In genomic region chr12:76559277-76560082, GRCh38 we compare ENCODE assay signal across 8 cellular contexts. TPM values are rescaled to one million over a fixed set of nuclear protein-coding genes. Genes with fewer than 3 reads are reported as not detected.
A peak's percentile ranks its signal among the peaks of the same experiment; 100 is the strongest.
DNase-seq lines count a peak whose midpoint lies in the region; ATAC-seq and TF ChIP-seq lines count a peak whose summit lies in the region.

OSBPL8 (minus strand) TSS chr12:76559771; CDS start chr12:76487551, 72,220 bp downstream.

- intact Hi-C loops in Right ventricle myocardium superior (cut with DNase I) = loop anchor here (5.0 kb wide), 1 partner anchor 92 kb away; no protein-coding TSS in a partner anchor

- H3F3A ChIP-seq in SU-DHL-6 (ENCODE audit: insufficient read depth) = peaks cover 15% of the 10 kb centered on the region; the same call in 1 of the 2 replicates

- H3K4me1 ChIP-seq in parathyroid adenoma (peaks cover 7% of the 10 kb centered on the region), tibial nerve (peaks cover 0 to 37% (median 7%) of the 10 kb centered on the region in 4 donors)

- TF ChIP-seq CTCF in GM12873 (IDR thresholded peaks at IDR 0.05; ENCODE audit: insufficient read depth, low read depth, low read length, missing control alignments) (peak; percentile 18), SU-DHL-6 (IDR thresholded peaks at IDR 0.05; ENCODE audit: insufficient read depth, low read length, poor library complexity, severe bottlenecking) (no peak), parathyroid adenoma (IDR thresholded peaks at IDR 0.05) (peak; percentile 43), tibial nerve (IDR thresholded peaks at IDR 0.05) (peak in 4 of 5 experiments; percentile 24 to 60 (median 31))

- H3K36me3 ChIP-seq in SU-DHL-6 (ENCODE audit: low read length) (no peaks in the 10 kb centered on the region), parathyroid adenoma (ENCODE audit: control insufficient read depth, insufficient read depth, low read length) (no peaks in the 10 kb centered on the region), tibial nerve (no peaks in the 10 kb centered on the region)

- no peaks in the 10 kb centered on the region for H3K9me2 ChIP-seq in SU-DHL-6 (replicated peaks; ENCODE audit: insufficient read depth, low read length)

- 1% methylated on average over 45 to 77 of the region's 85 CpGs for WGBS in tibial nerve, 2 donors

- peak; percentile 74 to 92 for TF ChIP-seq POLR2A in tibial nerve (IDR thresholded peaks at IDR 0.05)

- ATAC-seq in HG02759 (IDR thresholded peaks at IDR 0.05; ENCODE audit: unreplicated experiment) (peak; percentile 78), Right ventricle myocardium superior (ENCODE audit: poor library complexity) (peak; percentile 97)

- DNase-seq in NCI-H128 (lab: John Stamatoyannopoulos, UW; ENCODE audit: unreplicated experiment) (peak; percentile 80), Right ventricle myocardium superior (peak; percentile 97), tibial nerve (ENCODE audit: low spot score in 2 of 2) (peak; percentile 96 to 98)
- DNase-seq in activated naive CD8-positive, alpha-beta T cell treated with anti-CD3 and anti-CD28 coated beads, Interleukin-2, amount 50 U/mL, for 16 hours (ENCODE audit: low read depth, low spot score) = peak; percentile 88

- H3K4me3 ChIP-seq in SU-DHL-6 (ENCODE audit: insufficient read depth, low read length, poor library complexity, severe bottlenecking) (peak within 1 kb of the TSS; percentile 86), parathyroid adenoma (ENCODE audit: low read depth, low read length) (peak within 1 kb of the TSS; percentile 89), tibial nerve (peak within 1 kb of the TSS; percentile 80 to 88 (median 80))

- H4K20me1 ChIP-seq in SU-DHL-6 (ENCODE audit: low read depth, low read length) = peaks cover 4% of the 10 kb centered on the region

- H2AFZ ChIP-seq in SU-DHL-6 (ENCODE audit: low read depth, low read length, severe bottlenecking) = peak within 1 kb of the TSS; percentile 93
- H2AFZ ChIP-seq in parathyroid adenoma = peak within 1 kb of the TSS; percentile 99

- no peaks in the 10 kb centered on the region for H3K27me3 ChIP-seq in SU-DHL-6 (ENCODE audit: low read length)
- no peaks in the 10 kb centered on the region for H3K27me3 ChIP-seq in parathyroid adenoma (ENCODE audit: control insufficient read depth, insufficient read depth, low read length)
- no peaks in the 10 kb centered on the region for H3K27me3 ChIP-seq in tibial nerve

- H3K9ac ChIP-seq in SU-DHL-6 (ENCODE audit: low read length) (peak within 1 kb of the TSS; percentile 98), parathyroid adenoma (peak within 1 kb of the TSS; percentile 55)

- peak; percentile 76 to 96 for TF ChIP-seq EP300 in tibial nerve (IDR thresholded peaks at IDR 0.05)

- no peaks in the 10 kb centered on the region for H3K9me3 ChIP-seq in SU-DHL-6 (ENCODE audit: insufficient read depth, low read length)
- H3K9me3 ChIP-seq in parathyroid adenoma (ENCODE audit: control insufficient read depth, low read length) = no peaks in the 10 kb centered on the region
- H3K9me3 ChIP-seq in tibial nerve = no peaks in the 10 kb centered on the region

- peak within 1 kb of the TSS; percentile 71 for H3K27ac ChIP-seq in SU-DHL-6 (ENCODE audit: low read depth, low read length)
- peak within 1 kb of the TSS; percentile 92 for H3K27ac ChIP-seq in parathyroid adenoma
- peak within 1 kb of the TSS; percentile 87 to 97 (median 94) for H3K27ac ChIP-seq in tibial nerve

- H3K79me2 ChIP-seq in SU-DHL-6 (ENCODE audit: insufficient read depth, low read length) = peaks cover 45% of the 10 kb centered on the region
- H3K79me2 ChIP-seq in parathyroid adenoma = peaks cover 15% of the 10 kb centered on the region

- H3K4me2 ChIP-seq in SU-DHL-6 (ENCODE audit: low read depth, low read length, poor library complexity, severe bottlenecking) (peak within 1 kb of the TSS; percentile 98), parathyroid adenoma (ENCODE audit: low read length) (peak within 1 kb of the TSS; percentile 92)

RNA-seq across cellular contexts. Expression of gene OSBPL8, which starts in this region (rescaled TPM):
- total RNA-seq in Right ventricle myocardium superior (24.9 TPM), tibial nerve (100 to 1,000 TPM in 3 of 4 donors, 10 to 100 TPM in 1; 90.9 to 151 (median 119) TPM)

Comparison
In these comparisons a context has a peak if more than half of its experiments do, and no peak if none do; other contexts are left out.
1. Peak in every context shown above with its lines: DNase-seq, ATAC-seq, H3K4me3 ChIP-seq and H3K27ac ChIP-seq.